In genomic region chr19:6239401-6239844, GRCh38 we compare ENCODE assay signal across 10 cellular contexts. TPM values are rescaled to one million over a fixed set of nuclear protein-coding genes. Genes with fewer than 3 reads are reported as not detected.
DNase-seq lines count a peak whose midpoint lies in the region; ATAC-seq and TF ChIP-seq lines count a peak whose summit lies in the region.
"Had no signal": no experiment of that assay in that cellular context is flagged by ENCODE, and none has a peak within 500 bp of the region (broad histone marks: within the 10 kb centered on the region; RNA-seq: fewer than 3 reads in every experiment).

No MANE protein-coding gene starts in this region.

- no peaks in the 10 kb centered on the region for H3K9me3 Mint-ChIP-seq in activated naive CD4-positive, alpha-beta T cell treated with anti-CD3 and anti-CD28 coated beads, Interleukin-2, amount 50 U/mL, for 24 hours
- no peaks in the 10 kb centered on the region for H3K9me3 Mint-ChIP-seq in activated naive CD4-positive, alpha-beta T cell treated with anti-CD3 and anti-CD28 coated beads for 36 hours

- H3K36me3 Mint-ChIP-seq in activated naive CD4-positive, alpha-beta T cell treated with anti-CD3 and anti-CD28 coated beads, Interleukin-2, amount 50 U/mL, for 24 hours: no peaks in the 10 kb centered on the region
- H3K36me3 Mint-ChIP-seq in activated naive CD4-positive, alpha-beta T cell treated with anti-CD3 and anti-CD28 coated beads for 36 hours (ENCODE audit: low read depth): peaks cover 3% of the 10 kb centered on the region

- H3K9me3 ChIP-seq in mammary epithelial cell (replicated peaks; ENCODE audit: insufficient read depth, low read length) (no peaks in the 10 kb centered on the region), lower lobe of right lung (no peaks in the 10 kb centered on the region), upper lobe of right lung (no peaks in the 10 kb centered on the region)

- peak overlapping the region; percentile 80 for H3K4me2 ChIP-seq in mammary epithelial cell (ENCODE audit: insufficient read depth, low read depth, low read length)

- peak overlapping the region; percentile 73 for H3K27ac Mint-ChIP-seq in activated naive CD4-positive, alpha-beta T cell treated with anti-CD3 and anti-CD28 coated beads, Interleukin-2, amount 50 U/mL, for 24 hours
- H3K27ac Mint-ChIP-seq in activated naive CD4-positive, alpha-beta T cell treated with anti-CD3 and anti-CD28 coated beads for 36 hours: no peak overlapping the region

- DNase-seq in activated naive CD4-positive, alpha-beta T cell treated with anti-CD3 and anti-CD28 coated beads for 36 hours: no peak
- DNase-seq in mammary epithelial cell: peak; percentile 68
- DNase-seq in lower lobe of right lung: no peak
- DNase-seq in upper lobe of right lung: peak; percentile 64
- DNase-seq in middle frontal gyrus (ENCODE audit: extremely low spot score, low spot score): no peak
- DNase-seq: brain microvascular endothelial cell, NCI-H1694 had no signal

- H3K4me1 ChIP-seq in mammary epithelial cell (ENCODE audit: insufficient read depth, low read length): peaks cover 43% of the 10 kb centered on the region
- peaks cover 93% of the 10 kb centered on the region for H3K4me1 ChIP-seq in lower lobe of right lung
- peaks cover 88% of the 10 kb centered on the region for H3K4me1 ChIP-seq in upper lobe of right lung

- H3K36me3 ChIP-seq in mammary epithelial cell (ENCODE audit: insufficient read depth, low read length): no peaks in the 10 kb centered on the region
- peaks cover 6% of the 10 kb centered on the region for H3K36me3 ChIP-seq in lower lobe of right lung
- H3K36me3 ChIP-seq in upper lobe of right lung: no peaks in the 10 kb centered on the region
- H3K36me3 ChIP-seq: brain microvascular endothelial cell had no signal

- no peaks in the 10 kb centered on the region for H3K27me3 ChIP-seq in mammary epithelial cell (ENCODE audit: insufficient read depth, low read length)
- H3K27me3 ChIP-seq in lower lobe of right lung (ENCODE audit: low read depth): no peaks in the 10 kb centered on the region
- H3K27me3 ChIP-seq in upper lobe of right lung: no peaks in the 10 kb centered on the region
- H3K27me3 ChIP-seq: brain microvascular endothelial cell had no signal

- no peaks in the 10 kb centered on the region for H3K27me3 Mint-ChIP-seq in activated naive CD4-positive, alpha-beta T cell treated with anti-CD3 and anti-CD28 coated beads, Interleukin-2, amount 50 U/mL, for 24 hours
- H3K27me3 Mint-ChIP-seq in activated naive CD4-positive, alpha-beta T cell treated with anti-CD3 and anti-CD28 coated beads for 36 hours (ENCODE audit: low read depth): no peaks in the 10 kb centered on the region

- dilution Hi-C loops in mammary epithelial cell (cut with HindIII; ENCODE audit: low sequenced_read_pairs): loop anchor here (5.0 kb wide), 5 partner anchors 48 to 253 kb away; no protein-coding TSS in a partner anchor

- no peak overlapping the region for H3K4me3 ChIP-seq in mammary epithelial cell (replicated peaks in 1 of 3; ENCODE audit: insufficient read depth in 1 of 3, low read depth in 2 of 3, low read length in 3 of 3)
- H3K4me3 ChIP-seq in lower lobe of right lung: no peak overlapping the region
- no peak overlapping the region for H3K4me3 ChIP-seq in upper lobe of right lung

- no peak for TF ChIP-seq CTCF in mammary epithelial cell (conservative IDR thresholded peaks at IDR 0.05 in 1 of 2, IDR thresholded peaks at IDR 0.05 in 1 of 2; ENCODE audit: extremely low read depth in 1 of 2, insufficient read depth in 1 of 2, low read depth in 1 of 2, low read length in 2 of 2)
- TF ChIP-seq CTCF in lower lobe of right lung (IDR thresholded peaks at IDR 0.05): no peak
- TF ChIP-seq CTCF in upper lobe of right lung (IDR thresholded peaks at IDR 0.05): no peak

- ATAC-seq in lower lobe of right lung: no peak
- ATAC-seq in upper lobe of right lung: no peak
- ATAC-seq in HG03439 (IDR thresholded peaks at IDR 0.05; ENCODE audit: unreplicated experiment): no peak
- no peak for ATAC-seq in GM21723 (IDR thresholded peaks at IDR 0.05; ENCODE audit: unreplicated experiment)

- H4K20me1 ChIP-seq in mammary epithelial cell (ENCODE audit: insufficient read depth, low read length): peaks cover 4% of the 10 kb centered on the region

- CTCF ChIA-PET in activated naive CD4-positive, alpha-beta T cell treated with anti-CD3 and anti-CD28 coated beads for 36 hours (lab: Charles Lee): no interaction called here
- CTCF ChIA-PET in mammary epithelial cell (lab: Charles Lee; ENCODE audit: low non-redundant PET): no interaction called here

- H3K9ac ChIP-seq in mammary epithelial cell (ENCODE audit: insufficient read depth, low read length): no peak overlapping the region

- no peak overlapping the region for H3K4me3 Mint-ChIP-seq in activated naive CD4-positive, alpha-beta T cell treated with anti-CD3 and anti-CD28 coated beads, Interleukin-2, amount 50 U/mL, for 24 hours
- no peak overlapping the region for H3K4me3 Mint-ChIP-seq in activated naive CD4-positive, alpha-beta T cell treated with anti-CD3 and anti-CD28 coated beads for 36 hours

- peaks cover 42% of the 10 kb centered on the region for H3K4me1 Mint-ChIP-seq in activated naive CD4-positive, alpha-beta T cell treated with anti-CD3 and anti-CD28 coated beads, Interleukin-2, amount 50 U/mL, for 24 hours
- H3K4me1 Mint-ChIP-seq in activated naive CD4-positive, alpha-beta T cell treated with anti-CD3 and anti-CD28 coated beads for 36 hours (ENCODE audit: low read depth): peaks cover 50% of the 10 kb centered on the region

- H3K79me2 ChIP-seq in mammary epithelial cell (ENCODE audit: insufficient read depth, low read length): peaks cover 83% of the 10 kb centered on the region

- in situ Hi-C loops in mammary epithelial cell (cut with MboI; ENCODE audit: low sequenced_read_pairs in 2 of 2): no loop called here

- intact Hi-C loops in activated naive CD4-positive, alpha-beta T cell treated with anti-CD3 and anti-CD28 coated beads for 36 hours (cut with micrococcal nuclease): no loop called here
- intact Hi-C loops in mammary epithelial cell (cut with micrococcal nuclease) (loop anchor here (5.0 kb wide), 1 partner anchor 33 kb away; no protein-coding TSS in a partner anchor), lower lobe of right lung (cut with DNase I) (loop anchor here (5.0 kb wide), 1 partner anchor 33 kb away; no protein-coding TSS in a partner anchor), upper lobe of right lung (cut with DNase I) (no loop called here)

- H2AFZ ChIP-seq in mammary epithelial cell (ENCODE audit: low read depth, low read length): no peak overlapping the region

- peak overlapping the region; percentile 17 for H3K27ac ChIP-seq in mammary epithelial cell (ENCODE audit: insufficient read depth, low read depth, low read length)
- H3K27ac ChIP-seq in lower lobe of right lung: peak overlapping the region; percentile 77
- H3K27ac ChIP-seq in upper lobe of right lung: peak overlapping the region; percentile 63
- H3K27ac ChIP-seq: brain microvascular endothelial cell had no signal

- no TSS peak for BruUV-seq in mammary epithelial cell (replicated peaks; lab: Mats Ljungman, UMichigan)

- WGBS in mammary epithelial cell (ENCODE audit: low coverage, missing lambda C conversion rate): 16% methylated on average over 11 of the region's 11 CpGs

RNA-seq across cellular contexts. Expression of gene MLLT1, which starts 40.4 kb away (rescaled TPM):
- 10 to 100 TPM; 30.6 to 31.3 TPM for total RNA-seq in activated naive CD4-positive, alpha-beta T cell treated with anti-CD3 and anti-CD28 coated beads for 36 hours
- 10 to 100 TPM in 1 of 2 donors, 1 to 10 TPM in 1; 5.8 to 45.4 TPM for total RNA-seq in mammary epithelial cell
- 16.9 TPM for polyA plus RNA-seq in mammary epithelial cell
- polyA minus RNA-seq in mammary epithelial cell: 14.5 TPM
- 61.9 TPM for total RNA-seq in lower lobe of right lung
- 73.4 TPM for total RNA-seq in upper lobe of right lung

Comparison
In these comparisons a context has a peak if more than half of its experiments do, and no peak if none do; other contexts are left out.
1. DNase-seq: peak in mammary epithelial cell (single experiment) and upper lobe of right lung (single experiment); none in activated naive CD4-positive, alpha-beta T cell treated with anti-CD3 and anti-CD28 coated beads for 36 hours (single experiment), lower lobe of right lung (single experiment) and middle frontal gyrus (single experiment).
2. H3K27ac ChIP-seq: peak in every context shown above with its lines; median percentile 77 in lower lobe of right lung; 63 in upper lobe of right lung; 17 in mammary epithelial cell.
3. intact Hi-C loops: an anchor here in mammary epithelial cell (5.0 kb wide) and lower lobe of right lung (5.0 kb wide); none called in activated naive CD4-positive, alpha-beta T cell treated with anti-CD3 and anti-CD28 coated beads for 36 hours and upper lobe of right lung.